Comparison of ENCODE assay signal across 16 cellular contexts in the genomic region with DNA sequence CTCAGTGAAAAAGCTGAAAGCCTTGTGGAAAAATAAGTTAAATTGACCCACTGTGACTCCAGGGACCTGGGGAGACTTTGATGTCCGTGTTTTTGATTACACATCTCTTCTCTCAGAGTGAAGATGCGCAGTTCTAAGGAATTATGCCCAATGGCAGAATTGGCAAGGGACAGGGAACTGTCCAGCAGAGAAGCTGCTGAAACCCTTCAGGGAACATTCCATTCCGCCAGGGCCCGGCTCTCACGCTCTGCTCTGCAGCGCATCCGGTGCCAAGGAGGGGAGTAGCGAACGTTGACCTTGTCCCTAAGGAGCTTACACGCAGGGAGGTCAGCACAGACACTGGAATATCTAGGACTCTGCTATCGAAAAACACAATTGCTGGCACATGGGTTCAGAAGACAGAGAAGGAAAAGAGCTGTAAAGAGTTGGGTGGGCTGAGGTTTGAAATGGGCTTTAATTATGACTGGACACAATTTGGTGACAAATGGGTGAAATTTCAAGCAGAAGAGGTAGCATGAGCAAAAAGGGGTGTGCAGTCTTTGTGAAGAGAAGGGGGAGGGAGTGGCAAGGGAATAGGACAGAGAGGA.
DNase-seq lines count a peak whose midpoint lies in the region; ATAC-seq and TF ChIP-seq lines count a peak whose summit lies in the region.
"Had no signal": no experiment of that assay in that cellular context is flagged by ENCODE, and none has a peak within 500 bp of the region (broad histone marks: within the 10 kb centered on the region; RNA-seq: fewer than 3 reads in every experiment).

No MANE protein-coding gene starts in this region.

- CTCF ChIA-PET in RWPE1 (lab: Yijun Ruan, JAX), result no interaction called here

- ATAC-seq in left ventricle myocardium superior (peak; percentile 32), Right ventricle myocardium inferior (no peak), esophagus mucosa (no peak), HG02759 (IDR thresholded peaks at IDR 0.05; ENCODE audit: unreplicated experiment) (no peak)
- ATAC-seq: stimulated activated memory B cell treated with anti-CD40 and anti-IgM and Interleukin-4, amounts not matched to agents 10 μg/mL and 1 μg/mL and 100 μg/mL, for 72 hours had no signal

- TF ChIP-seq CTCF in RWPE1 (conservative IDR thresholded peaks at IDR 0.05; ENCODE audit: low read depth), result no peak

- DNase-seq in left ventricle myocardium superior (no peak), Right ventricle myocardium inferior (ENCODE audit: missing footprints) (no peak), RWPE1 (ENCODE audit: low spot score) (peak; percentile 34), kidney tubule cell (ENCODE audit: low spot score) (peak; percentile 30), putamen (ENCODE audit: low spot score) (no peak)
- no peak for DNase-seq in stimulated activated naive CD4-positive, alpha-beta T cell (lab: John Stamatoyannopoulos, UW)
- DNase-seq: activated T-cell treated with anti-CD3 and anti-CD28 coated beads, Interleukin-2, amount 50 U/mL, for 1 hour; anterior cingulate cortex; immature natural killer cell; NCI-H1417; NCI-H526 treated with DMSO at 0.1 percent for 48 hours; stimulated activated CD4-positive, alpha-beta T cell treated with anti-CD3 and anti-CD28 coated beads, Interleukin-4, amount 100 ng/mL, for 1 hour had no signal

- intact Hi-C loops in left ventricle myocardium superior (cut with micrococcal nuclease), result no loop called here
- intact Hi-C loops in Right ventricle myocardium inferior (cut with DNase I), result no loop called here

- H3K27ac ChIP-seq in RWPE1, result no peak overlapping the region
- H3K27ac ChIP-seq: VCaP had no signal

- POLR2A ChIA-PET in RWPE1 (lab: Yijun Ruan, JAX; ENCODE audit: low non-redundant PET), result no interaction called here

Comparison
In these comparisons a context has a peak if more than half of its experiments do, and no peak if none do; other contexts are left out.
1. DNase-seq: peak in RWPE1 (single experiment) and kidney tubule cell (single experiment); none in left ventricle myocardium superior (single experiment), Right ventricle myocardium inferior (single experiment), stimulated activated naive CD4-positive, alpha-beta T cell (0 of 6) and putamen (single experiment).